In the genomic region with DNA sequence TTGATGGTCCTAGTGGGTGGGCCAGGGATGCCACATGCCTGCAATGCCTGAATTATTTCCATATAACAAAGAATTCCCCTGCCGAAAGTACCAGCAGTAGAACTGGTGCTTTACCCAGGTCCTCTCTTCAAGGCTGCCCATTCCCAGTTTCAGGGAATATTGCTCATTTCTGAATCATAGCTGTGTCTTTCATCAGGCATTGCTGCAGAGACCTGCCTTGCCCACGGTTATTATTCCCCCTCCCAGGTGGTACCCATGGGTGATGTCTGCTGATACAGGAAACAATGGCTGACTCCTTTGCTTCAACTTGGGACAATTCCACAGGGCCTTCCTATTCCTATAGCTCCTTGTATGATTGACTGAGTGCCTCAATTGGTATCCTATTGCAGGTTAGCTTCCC, we compare ENCODE assay signal across 24 cellular contexts. TPM values are rescaled to one million over a fixed set of nuclear protein-coding genes. Genes with fewer than 3 reads are reported as not detected.
"Had no signal": no experiment of that assay in that cellular context is flagged by ENCODE, and none has a peak within 500 bp of the region (broad histone marks: within the 10 kb centered on the region; RNA-seq: fewer than 3 reads in every experiment).

No MANE protein-coding gene starts in this region.

- H3K4me3 ChIP-seq: adrenal gland, colonic mucosa, esophagus squamous epithelium, psoas muscle, stomach, testis, upper lobe of left lung had no signal

- DNase-seq: activated CD4-positive, alpha-beta memory T cell treated with anti-CD3 and anti-CD28 coated beads for 36 hours; activated CD4-positive, alpha-beta T cell treated with anti-CD3 and anti-CD28 coated beads for 36 hours; activated effector memory CD4-positive, alpha-beta T cell treated with Interleukin-2 at 50 U/mL for 16 hours; activated T-cell treated with anti-CD3 and anti-CD28 coated beads, Interleukin-2, amount 50 U/mL, for 24 hours; adrenal gland; central memory CD4-positive, alpha-beta T cell; colonic mucosa; esophagus squamous epithelium; hippocampal formation; mesendoderm; psoas muscle; stimulated activated CD4-positive, alpha-beta T cell treated with anti-CD3 and anti-CD28 coated beads, Interleukin-1b, Interleukin-23, amount 100 ng/mL, for 48 hours; stomach; testis had no signal

- H3K27ac ChIP-seq: adrenal gland, colonic mucosa, esophagus squamous epithelium, psoas muscle, stomach, testis, upper lobe of left lung had no signal

- H3K9me3 ChIP-seq: adrenal gland, colonic mucosa, esophagus squamous epithelium, psoas muscle, stomach, testis, upper lobe of left lung had no signal

- H3K36me3 ChIP-seq: adrenal gland, colonic mucosa, esophagus squamous epithelium, stomach, upper lobe of left lung had no signal

- H3K27me3 Mint-ChIP-seq: activated CD4-positive, alpha-beta memory T cell treated with anti-CD3 and anti-CD28 coated beads for 36 hours; activated naive CD4-positive, alpha-beta T cell treated with anti-CD3 and anti-CD28 coated beads, Interleukin-2, amount 50 U/mL, for 24 hours; activated T-cell treated with anti-CD3 and anti-CD28 coated beads, Interleukin-2, amount 50 U/mL, for 24 hours had no signal

- H3K27me3 ChIP-seq: adrenal gland, colonic mucosa, esophagus squamous epithelium, stomach, testis, upper lobe of left lung had no signal

- H3K27ac Mint-ChIP-seq: activated CD4-positive, alpha-beta memory T cell treated with anti-CD3 and anti-CD28 coated beads for 36 hours; activated CD4-positive, alpha-beta T cell treated with anti-CD3 and anti-CD28 coated beads for 36 hours; activated naive CD4-positive, alpha-beta T cell treated with anti-CD3 and anti-CD28 coated beads, Interleukin-2, amount 50 U/mL, for 24 hours; activated T-cell treated with anti-CD3 and anti-CD28 coated beads, Interleukin-2, amount 50 U/mL, for 24 hours; nephron; T-helper 1 cell treated with Interleukin-12 subunit alpha and Interleukin-12 subunit beta and Interleukin-4 antibody, amounts not matched to agents 30 μg/mL and 1 μg/mL, for 36 hours had no signal

- H3K4me3 Mint-ChIP-seq: activated CD4-positive, alpha-beta memory T cell treated with anti-CD3 and anti-CD28 coated beads for 36 hours; activated CD4-positive, alpha-beta T cell treated with anti-CD3 and anti-CD28 coated beads for 36 hours; activated naive CD4-positive, alpha-beta T cell treated with anti-CD3 and anti-CD28 coated beads, Interleukin-2, amount 50 U/mL, for 24 hours; activated T-cell treated with anti-CD3 and anti-CD28 coated beads, Interleukin-2, amount 50 U/mL, for 24 hours; nephron; T-helper 1 cell treated with Interleukin-12 subunit alpha and Interleukin-12 subunit beta and Interleukin-4 antibody, amounts not matched to agents 30 μg/mL and 1 μg/mL, for 36 hours had no signal

- ATAC-seq: activated CD4-positive, alpha-beta T cell treated with anti-CD3 and anti-CD28 coated beads for 36 hours; psoas muscle; sciatic nerve had no signal

- H3K36me3 Mint-ChIP-seq: activated CD4-positive, alpha-beta memory T cell treated with anti-CD3 and anti-CD28 coated beads for 36 hours; activated naive CD4-positive, alpha-beta T cell treated with anti-CD3 and anti-CD28 coated beads, Interleukin-2, amount 50 U/mL, for 24 hours had no signal

- H3K4me1 ChIP-seq: adrenal gland, colonic mucosa, esophagus squamous epithelium, psoas muscle, stomach, testis, upper lobe of left lung had no signal

- H3K4me1 Mint-ChIP-seq: activated CD4-positive, alpha-beta T cell treated with anti-CD3 and anti-CD28 coated beads for 36 hours; activated naive CD4-positive, alpha-beta T cell treated with anti-CD3 and anti-CD28 coated beads, Interleukin-2, amount 50 U/mL, for 24 hours; nephron had no signal

- FAIRE-seq: endometrium had no signal

- H3K9me3 Mint-ChIP-seq: activated CD4-positive, alpha-beta memory T cell treated with anti-CD3 and anti-CD28 coated beads for 36 hours; activated naive CD4-positive, alpha-beta T cell treated with anti-CD3 and anti-CD28 coated beads, Interleukin-2, amount 50 U/mL, for 24 hours; nephron; T-helper 1 cell treated with Interleukin-12 subunit alpha and Interleukin-12 subunit beta and Interleukin-4 antibody, amounts not matched to agents 30 μg/mL and 1 μg/mL, for 36 hours had no signal

RNA-seq across cellular contexts. Expression of a gene that starts 9.7 kb away (rescaled TPM):
- total RNA-seq: activated CD4-positive, alpha-beta memory T cell treated with anti-CD3 and anti-CD28 coated beads for 36 hours; activated CD4-positive, alpha-beta T cell treated with anti-CD3 and anti-CD28 coated beads for 36 hours; adrenal gland; esophagus squamous epithelium; fibroblast of villous mesenchyme; kidney epithelial cell; omental fat pad; sciatic nerve; stomach; upper lobe of left lung had no signal
- polyA plus RNA-seq: adrenal gland, liver, psoas muscle, stomach had no signal
